ENCODE assay signal across 1 cellular context in the genomic region with DNA sequence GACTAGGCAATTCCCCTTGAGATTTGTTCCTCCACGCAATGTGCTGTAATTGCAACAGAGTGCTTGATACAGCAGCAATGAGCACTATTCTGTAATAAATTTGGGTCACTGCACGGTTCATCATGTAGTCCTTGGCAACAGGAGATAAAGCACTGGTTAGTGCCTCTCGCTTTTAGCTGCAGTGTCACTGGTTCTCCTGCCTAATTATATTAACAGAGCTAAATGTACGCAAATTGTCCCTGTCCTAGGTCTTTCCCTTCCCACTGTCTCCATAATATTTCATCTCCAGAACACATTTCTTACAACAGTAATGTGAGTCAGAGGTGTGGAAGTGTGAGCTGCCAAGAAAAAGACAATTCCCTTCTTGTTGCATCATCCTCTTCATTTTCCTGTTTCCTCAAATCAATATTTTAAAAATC.
TF ChIP-seq lines count a peak whose summit lies in the region.

No MANE protein-coding gene starts in this region.

TF ChIP-seq in HCT116, 20 proteins besides CTCF, POLR2A, EP300 and RAD21 (continued from another document):
- TF ChIP-seq SP1 (IDR thresholded peaks at IDR 0.05; ENCODE audit: low read depth): no peak
- TF ChIP-seq, protein P1, sequence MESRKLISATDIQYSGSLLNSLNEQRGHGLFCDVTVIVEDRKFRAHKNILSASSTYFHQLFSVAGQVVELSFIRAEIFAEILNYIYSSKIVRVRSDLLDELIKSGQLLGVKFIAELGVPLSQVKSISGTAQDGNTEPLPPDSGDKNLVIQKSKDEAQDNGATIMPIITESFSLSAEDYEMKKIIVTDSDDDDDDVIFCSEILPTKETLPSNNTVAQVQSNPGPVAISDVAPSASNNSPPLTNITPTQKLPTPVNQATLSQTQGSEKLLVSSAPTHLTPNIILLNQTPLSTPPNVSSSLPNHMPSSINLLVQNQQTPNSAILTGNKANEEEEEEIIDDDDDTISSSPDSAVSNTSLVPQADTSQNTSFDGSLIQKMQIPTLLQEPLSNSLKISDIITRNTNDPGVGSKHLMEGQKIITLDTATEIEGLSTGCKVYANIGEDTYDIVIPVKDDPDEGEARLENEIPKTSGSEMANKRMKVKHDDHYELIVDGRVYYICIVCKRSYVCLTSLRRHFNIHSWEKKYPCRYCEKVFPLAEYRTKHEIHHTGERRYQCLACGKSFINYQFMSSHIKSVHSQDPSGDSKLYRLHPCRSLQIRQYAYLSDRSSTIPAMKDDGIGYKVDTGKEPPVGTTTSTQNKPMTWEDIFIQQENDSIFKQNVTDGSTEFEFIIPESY (IDR thresholded peaks at IDR 0.05; ENCODE audit: extremely low read depth, insufficient replicate concordance, low read length): no peak
TF ChIP-seq in HCT116: peak in this region for 5.
